ENCODE assay signal across 31 cellular contexts in the genomic region with DNA sequence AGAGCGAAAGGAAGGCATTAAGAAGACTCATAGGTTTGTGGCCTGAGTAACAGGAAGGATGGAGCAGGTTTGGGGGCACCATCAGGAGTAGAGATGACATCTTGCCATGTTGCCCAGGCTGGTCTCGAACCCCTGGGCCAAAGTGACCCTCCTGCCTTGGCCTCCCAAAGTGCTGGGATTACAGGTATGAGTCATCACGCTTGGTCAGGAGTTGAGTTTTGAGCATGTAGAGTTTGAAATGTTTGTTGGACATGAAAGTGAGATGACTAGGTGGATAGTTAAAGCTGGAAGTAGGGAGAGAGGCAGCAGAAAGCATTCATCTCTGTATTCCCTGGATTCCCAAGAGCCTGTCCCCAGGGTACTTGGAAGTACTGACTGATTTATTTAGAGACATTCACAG.
DNase-seq lines count a peak whose midpoint lies in the region; ATAC-seq, FAIRE-seq and TF ChIP-seq lines count a peak whose summit lies in the region.
"Had no signal": no experiment of that assay in that cellular context is flagged by ENCODE, and none has a peak within 500 bp of the region (broad histone marks: within the 10 kb centered on the region; RNA-seq: fewer than 3 reads in every experiment).

No MANE protein-coding gene starts in this region.

- 86% methylated on average over 2 of the region's 3 CpGs for WGBS in K562 (ENCODE audit: insufficient coverage, low coverage, missing lambda C conversion rate)
- WGBS in esophagus muscularis mucosa = 96% methylated on average over 3 of the region's 3 CpGs

- CTCF ChIA-PET in HEK293 (lab: Yijun Ruan, JAX) (interaction anchor here (0.6 to 3.6 kb wide), 5 partner anchors 11 to 533 kb away, joined by 3 to 21 read pairs (median 4); no protein-coding TSS in a partner anchor), K562 (lab: Yijun Ruan, JAX; ENCODE audit: low intra/inter-chr PET ratio) (no interaction called here)

- H3K4me3 ChIP-seq in HEK293 (ENCODE audit: low read depth, low read length) (no peak overlapping the region), K562 (no peak overlapping the region), neural progenitor cell (no peak overlapping the region), esophagus muscularis mucosa (no peak overlapping the region)
- H3K4me3 ChIP-seq: esophagus squamous epithelium, heart right ventricle, uterus had no signal

- no peak overlapping the region for H3K27ac ChIP-seq in HEK293 (ENCODE audit: extremely low read depth, low read depth, low read length)
- H3K27ac ChIP-seq in K562 (ENCODE audit: extremely low read depth, low read depth, low read length) = no peak overlapping the region
- H3K27ac ChIP-seq in neural progenitor cell = no peak overlapping the region
- H3K27ac ChIP-seq in esophagus muscularis mucosa (replicated peaks in 1 of 4) = no peak overlapping the region
- H3K27ac ChIP-seq: esophagus squamous epithelium, heart right ventricle, uterus, WERI-Rb-1 had no signal

- no peaks in the 10 kb centered on the region for H3K36me3 Mint-ChIP-seq in activated naive CD4-positive, alpha-beta T cell treated with anti-CD3 and anti-CD28 coated beads, Interleukin-2, amount 50 U/mL, for 72 hours
- no peaks in the 10 kb centered on the region for H3K36me3 Mint-ChIP-seq in neural progenitor cell

- 0 out of 2 replicates have a peak, but pooled peaks cover 4% of the 10 kb centered on the region for H3K4me1 ChIP-seq in HEK293 (ENCODE audit: control insufficient read depth, insufficient read depth, low read length)
- no peaks in the 10 kb centered on the region; a peak in 1 of 5 replicates for H3K4me1 ChIP-seq in K562 (replicated peaks in 1 of 2; ENCODE audit: control insufficient read depth in 2 of 2, insufficient read depth in 2 of 2, low read length in 2 of 2)
- peaks cover 39% of the 10 kb centered on the region for H3K4me1 ChIP-seq in neural progenitor cell
- peaks cover 0 to 4% (median 0%) of the 10 kb centered on the region in 4 donors for H3K4me1 ChIP-seq in esophagus muscularis mucosa
- H3K4me1 ChIP-seq: uterus had no signal

- no peaks in the 10 kb centered on the region for H3K9me1 ChIP-seq in K562 (ENCODE audit: control insufficient read depth, insufficient read depth, low read length)

- POLR2A ChIA-PET in HEK293 (lab: Yijun Ruan, JAX) = interaction anchor here (0.6 kb wide), 1 partner anchor 398 kb away, joined by 3 read pairs; no protein-coding TSS in a partner anchor
- POLR2A ChIA-PET in K562 (lab: Yijun Ruan, JAX) = interaction anchor here (0.7 to 1.1 kb wide), 2 partner anchors 10 to 113 kb away, joined by 3 read pairs; partner anchors contain the start of gene ERC1

- TF ChIP-seq POLR2A in K562 (conservative IDR thresholded peaks at IDR 0.05) = no peak
- no peak for TF ChIP-seq POLR2A in esophagus muscularis mucosa (IDR thresholded peaks at IDR 0.05; ENCODE audit: low read depth)

- TF ChIP-seq EP300 in K562 (IDR thresholded peaks at IDR 0.05; ENCODE audit: low read length) (no peak), esophagus muscularis mucosa (IDR thresholded peaks at IDR 0.05) (no peak)

- H3K27ac Mint-ChIP-seq in activated naive CD4-positive, alpha-beta T cell treated with anti-CD3 and anti-CD28 coated beads, Interleukin-2, amount 50 U/mL, for 72 hours = peak overlapping the region; percentile 7 to 32
- H3K27ac Mint-ChIP-seq in neural progenitor cell = peak overlapping the region; percentile 8
- H3K27ac Mint-ChIP-seq: activated naive CD8-positive, alpha-beta T cell treated with anti-CD3 and anti-CD28 coated beads, Interleukin-2, amount 10 ng/mL, durations not matched to agents 7 days and 5 days; effector memory CD8-positive, alpha-beta T cell; stimulated activated naive CD8-positive, alpha-beta T cell treated with anti-CD3 and anti-CD28 coated beads, Interleukin-15, amount 100 ng/mL, for 72 hours had no signal

- H3K4me3 Mint-ChIP-seq in neural progenitor cell = no peak overlapping the region
- H3K4me3 Mint-ChIP-seq: activated naive CD8-positive, alpha-beta T cell treated with anti-CD3 and anti-CD28 coated beads, Interleukin-2, amount 10 ng/mL, durations not matched to agents 7 days and 5 days; effector memory CD8-positive, alpha-beta T cell; stimulated activated naive CD8-positive, alpha-beta T cell treated with anti-CD3 and anti-CD28 coated beads, Interleukin-15, amount 100 ng/mL, for 72 hours had no signal

- no peak for ATAC-seq in activated naive CD4-positive, alpha-beta T cell treated with anti-CD3 and anti-CD28 coated beads, Interleukin-2, amount 50 U/mL, for 72 hours
- ATAC-seq in K562 (no peak), HG03469 (IDR thresholded peaks at IDR 0.05; ENCODE audit: unreplicated experiment) (no peak)
- ATAC-seq: effector memory CD8-positive, alpha-beta T cell; heart right ventricle; sciatic nerve; stimulated activated naive CD8-positive, alpha-beta T cell treated with anti-CD3 and anti-CD28 coated beads, Interleukin-15, amount 100 ng/mL, for 72 hours had no signal

- H2AFZ ChIP-seq in K562 (ENCODE audit: low read depth, low read length) = no peak overlapping the region
- H2AFZ ChIP-seq in neural progenitor cell (replicated peaks) = no peak overlapping the region

- H3F3A ChIP-seq in neural progenitor cell (ENCODE audit: low read depth) = peaks cover 9% of the 10 kb centered on the region

- peaks cover 29% of the 10 kb centered on the region for H3K4me1 Mint-ChIP-seq in neural progenitor cell

- H3K36me3 ChIP-seq in HEK293 (ENCODE audit: control insufficient read depth in 2 of 2, insufficient read depth in 1 of 2, low read length in 2 of 2) (no peaks in the 10 kb centered on the region), K562 (ENCODE audit: control insufficient read depth, insufficient read depth, low read length) (no peaks in the 10 kb centered on the region), neural progenitor cell (no peaks in the 10 kb centered on the region), esophagus muscularis mucosa (peaks cover 0 to 8% (median 0%) of the 10 kb centered on the region in 4 donors)
- H3K36me3 ChIP-seq: uterus had no signal

- no peaks in the 10 kb centered on the region for H3K27me3 Mint-ChIP-seq in neural progenitor cell (ENCODE audit: insufficient read depth, low read depth)
- H3K27me3 Mint-ChIP-seq: activated naive CD8-positive, alpha-beta T cell treated with anti-CD3 and anti-CD28 coated beads, Interleukin-2, amount 10 ng/mL, durations not matched to agents 7 days and 5 days; CD4-positive, alpha-beta memory T cell; effector memory CD8-positive, alpha-beta T cell; stimulated activated naive CD8-positive, alpha-beta T cell treated with anti-CD3 and anti-CD28 coated beads, Interleukin-15, amount 100 ng/mL, for 72 hours had no signal

- TF ChIP-seq CTCF in HEK293 (tag by site-specific recombination; IDR thresholded peaks at IDR 0.05) (no peak), K562 (IDR thresholded peaks at IDR 0.05 in 2 of 3, conservative IDR thresholded peaks at IDR 0.05 in 1 of 3; ENCODE audit: insufficient read depth in 2 of 3, low read depth in 1 of 3, low read length in 3 of 3) (no peak), neural progenitor cell (IDR thresholded peaks at IDR 0.05) (no peak), esophagus muscularis mucosa (IDR thresholded peaks at IDR 0.05) (no peak)

- H3K27me3 ChIP-seq in K562 (ENCODE audit: control insufficient read depth in 2 of 2, insufficient read depth in 2 of 2, low read length in 2 of 2) = no peaks in the 10 kb centered on the region
- no peaks in the 10 kb centered on the region for H3K27me3 ChIP-seq in neural progenitor cell
- H3K27me3 ChIP-seq in esophagus muscularis mucosa = no peaks in the 10 kb centered on the region
- H3K27me3 ChIP-seq: esophagus squamous epithelium, heart right ventricle, uterus had no signal

- no peak for DNase-seq in activated naive CD4-positive, alpha-beta T cell treated with anti-CD3 and anti-CD28 coated beads, Interleukin-2, amount 50 U/mL, for 72 hours (ENCODE audit: low spot score in 2 of 2)
- no peak for DNase-seq in activated naive CD4-positive, alpha-beta T cell treated with Interleukin-2 at 50 U/mL for 16 hours
- DNase-seq in K562 (ENCODE audit: extremely low read depth in 1 of 4, low spot score in 3 of 4) = no peak
- no peak for DNase-seq in neural progenitor cell (ENCODE audit: low spot score)
- no peak for DNase-seq in NCI-H524 treated with DMSO at 0.1 percent for 48 hours (lab: John Stamatoyannopoulos, UW)
- DNase-seq in esophagus muscularis mucosa (ENCODE audit: extremely low spot score) = no peak
- DNase-seq: activated CD8-positive, alpha-beta memory T cell treated with anti-CD3 and anti-CD28 coated beads for 24 hours; activated effector memory CD4-positive, alpha-beta T cell treated with anti-CD3 and anti-CD28 coated beads, Interleukin-2, amount 50 U/mL, for 16 hours; activated naive CD8-positive, alpha-beta T cell treated with anti-CD3 and anti-CD28 coated beads, Interleukin-2, amount 10 ng/mL, durations not matched to agents 7 days and 5 days; AML-193; aorta; CD4-positive, alpha-beta memory T cell; cortex of kidney; DMS 273 treated with DMSO at 0.1 percent for 48 hours; effector memory CD8-positive, alpha-beta T cell; esophagus squamous epithelium; heart right ventricle; kidney; NCI-H446 treated with DMSO at 0.1 percent for 48 hours; SHP77 treated with DMSO at 0.1 percent for 48 hours; stimulated activated CD4-positive, alpha-beta T cell treated with anti-CD3 and anti-CD28 coated beads, Interleukin-12 subunit alpha, Interleukin-12 subunit beta, amount 100 ng/mL, for 4 hours; stimulated activated CD4-positive, alpha-beta T cell treated with anti-CD3 and anti-CD28 coated beads, Interleukin-2, amount 100 ng/mL, for 48 hours; stimulated activated naive CD8-positive, alpha-beta T cell treated with anti-CD3 and anti-CD28 coated beads, Interleukin-15, amount 100 ng/mL, for 72 hours; T1000; uterus; WERI-Rb-1 had no signal

- no TSS peak for BruUV-seq in K562 (replicated peaks; lab: Mats Ljungman, UMichigan)

- H3K9me3 Mint-ChIP-seq in activated naive CD4-positive, alpha-beta T cell treated with anti-CD3 and anti-CD28 coated beads, Interleukin-2, amount 50 U/mL, for 72 hours = no peaks in the 10 kb centered on the region
- no peaks in the 10 kb centered on the region for H3K9me3 Mint-ChIP-seq in neural progenitor cell
- H3K9me3 Mint-ChIP-seq: activated naive CD8-positive, alpha-beta T cell treated with anti-CD3 and anti-CD28 coated beads, Interleukin-2, amount 10 ng/mL, durations not matched to agents 7 days and 5 days; CD4-positive, alpha-beta memory T cell; effector memory CD8-positive, alpha-beta T cell; stimulated activated naive CD8-positive, alpha-beta T cell treated with anti-CD3 and anti-CD28 coated beads, Interleukin-15, amount 100 ng/mL, for 72 hours had no signal

- H3K9me3 ChIP-seq in HEK293 (ENCODE audit: control insufficient read depth, insufficient read depth, low read depth, low read length) (no peaks in the 10 kb centered on the region), K562 (replicated peaks; ENCODE audit: control insufficient read depth, insufficient read depth, low read depth, low read length) (no peaks in the 10 kb centered on the region), neural progenitor cell (ENCODE audit: low read depth) (no peaks in the 10 kb centered on the region), esophagus muscularis mucosa (no peaks in the 10 kb centered on the region)
- H3K9me3 ChIP-seq: esophagus squamous epithelium, heart right ventricle, uterus had no signal

- H3K9ac ChIP-seq in K562 (ENCODE audit: insufficient read depth in 1 of 2, low read depth in 2 of 2, low read length in 2 of 2) (no peak overlapping the region), neural progenitor cell (no peak overlapping the region)

- intact Hi-C loops in K562 (cut with micrococcal nuclease) = no loop called here
- intact Hi-C loops in esophagus muscularis mucosa (cut with DNase I) = no loop called here

- no peak overlapping the region for H3K4me2 ChIP-seq in K562 (ENCODE audit: insufficient read depth, low read length)
- H3K4me2 ChIP-seq in neural progenitor cell = peak overlapping the region; percentile 50

- no peaks in the 10 kb centered on the region for H4K20me1 ChIP-seq in K562 (replicated peaks; ENCODE audit: control insufficient read depth, insufficient read depth, low read length)
- H4K20me1 ChIP-seq in neural progenitor cell (ENCODE audit: low read depth) = no peaks in the 10 kb centered on the region

- no peak for FAIRE-seq in K562 (lab: Jason Lieb, UNC)
- FAIRE-seq: A204.1, frontal cortex, kidney had no signal

- TF ChIP-seq RAD21 in K562 (CRISPR knock-in tag; conservative IDR thresholded peaks at IDR 0.05 in 1 of 2, IDR thresholded peaks at IDR 0.05 in 1 of 2) = no peak

- H3K79me2 ChIP-seq in K562 (ENCODE audit: control insufficient read depth, insufficient read depth, low read length) (no peaks in the 10 kb centered on the region), neural progenitor cell (ENCODE audit: low read depth) (peaks cover 23% of the 10 kb centered on the region)

- in situ Hi-C loops in K562 (cut with MboI) = no loop called here
